Comparison of ENCODE assay signal across 9 cellular contexts in genomic region chr17:43900183-43900857, GRCh38. TPM values are rescaled to one million over a fixed set of nuclear protein-coding genes. Genes with fewer than 3 reads are reported as not detected.
DNase-seq lines count a peak whose midpoint lies in the region; ATAC-seq and TF ChIP-seq lines count a peak whose summit lies in the region.
"Had no signal": no experiment of that assay in that cellular context is flagged by ENCODE, and none has a peak within 500 bp of the region (broad histone marks: within the 10 kb centered on the region; RNA-seq: fewer than 3 reads in every experiment).

No MANE protein-coding gene starts in this region.

- H3K36me3 ChIP-seq in liver (ENCODE audit: control insufficient read depth in 4 of 4, insufficient read depth in 3 of 4, low read depth in 1 of 4, low read length in 3 of 4): no peaks in the 10 kb centered on the region

- ATAC-seq in HG03354 (IDR thresholded peaks at IDR 0.05; ENCODE audit: poor library complexity, severe bottlenecking, unreplicated experiment) (peak; percentile 61), GM21390 (IDR thresholded peaks at IDR 0.05; ENCODE audit: unreplicated experiment) (no peak)

- no peak for TF ChIP-seq RAD21 in liver (IDR thresholded peaks at IDR 0.05)

- peaks cover 0 to 8% (median 3%) of the 10 kb centered on the region in 4 donors for H3K4me1 ChIP-seq in liver (ENCODE audit: control insufficient read depth in 4 of 4, insufficient read depth in 4 of 4, low read length in 3 of 4)

- H3K27ac ChIP-seq in liver (ENCODE audit: low read depth in 1 of 2, low read length in 2 of 2): no peak overlapping the region

- H3K4me3 ChIP-seq in liver (ENCODE audit: low read depth in 1 of 3, low read length in 3 of 3): peak overlapping the region in 2 of 3 donors; percentile 30 to 39

- H3K9ac ChIP-seq in liver (ENCODE audit: low read depth in 1 of 2, low read length in 2 of 2): peak overlapping the region in 1 of 2 donors; percentile 6

- DNase-seq in DMS79 (lab: John Stamatoyannopoulos, UW): peak; percentile 54
- DNase-seq in NCI-H526 treated with DMSO at 0.1 percent for 48 hours (lab: John Stamatoyannopoulos, UW): peak; percentile 80
- peak; percentile 87 to 90 for DNase-seq in activated CD4-positive, alpha-beta T cell treated with anti-CD3 and anti-CD28 coated beads, Interleukin-2, amount 50 U/mL, for 48 hours
- DNase-seq in dermis microvascular lymphatic vessel endothelial cell (ENCODE audit: low read depth in 2 of 2): peak; percentile 58 to 84
- peak; percentile 82 to 90 for DNase-seq in stimulated activated CD4-positive, alpha-beta T cell treated with anti-CD3 and anti-CD28 coated beads, Interleukin-2, amount 100 ng/mL, for 24 hours

- 11% methylated on average over 31 of the region's 31 CpGs for WGBS in liver

- no peak for TF ChIP-seq CTCF in liver (IDR thresholded peaks at IDR 0.05; ENCODE audit: low read depth, low read length, missing input control)

- peaks cover 0 to 21% (median 4%) of the 10 kb centered on the region in 4 donors for H3K27me3 ChIP-seq in liver (ENCODE audit: control insufficient read depth in 4 of 4, insufficient read depth in 4 of 4, low read length in 3 of 4)

- no peaks in the 10 kb centered on the region for H3K9me3 ChIP-seq in liver (ENCODE audit: control insufficient read depth in 4 of 4, low read length in 3 of 4)

TF ChIP-seq in liver, 16 proteins besides CTCF, POLR2A, EP300 and RAD21:
- TF ChIP-seq JUND (IDR thresholded peaks at IDR 0.05) (no peak), SP1 (IDR thresholded peaks at IDR 0.05) (peak; percentile 31)
TF ChIP-seq in liver: peak in this region for 1.

RNA-seq across cellular contexts. Expression of gene MPP2, which starts 7.0 kb away (rescaled TPM):
- total RNA-seq in dermis microvascular lymphatic vessel endothelial cell: 0.13 TPM in 2 replicates
- under 1 TPM; 0.05 to 0.25 TPM for total RNA-seq in liver
- polyA plus RNA-seq in liver: under 1 TPM; 0.06 to 0.13 TPM

RNA-seq across cellular contexts. Expression of gene PPY, which starts 42.0 kb away (rescaled TPM):
- total RNA-seq in dermis microvascular lymphatic vessel endothelial cell: not detected in 2 replicates
- not detected for total RNA-seq in liver
- polyA plus RNA-seq in liver: not detected

RNA-seq across cellular contexts. Expression of gene CD300LG, which starts 53.3 kb away (rescaled TPM):
- not detected in 2 replicates for total RNA-seq in dermis microvascular lymphatic vessel endothelial cell
- under 1 TPM; 0.14 to 0.17 TPM for total RNA-seq in liver
- polyA plus RNA-seq in liver: under 1 TPM; 0.24 to 0.58 TPM

RNA-seq across cellular contexts. Expression of gene PYY, which starts 53.4 kb away (rescaled TPM):
- total RNA-seq in dermis microvascular lymphatic vessel endothelial cell (not detected in 2 replicates), liver (not detected)
- polyA plus RNA-seq in liver: under 1 TPM in 1 of 2 donors, not detected in 1; 0.05 TPM
- polyA plus RNA-seq: adipose tissue had no signal
